In genomic region chr4:146637853-146638800, GRCh38 we compare ENCODE assay signal across 1 cellular context.
TF ChIP-seq lines count a peak whose summit lies in the region.

No MANE protein-coding gene starts in this region.

TF ChIP-seq in HEK293, 187 proteins besides CTCF, POLR2A, EP300 and RAD21 (continued from another document):
- TF ChIP-seq HIC1 (tag by site-specific recombination; IDR thresholded peaks at IDR 0.05) (peak; percentile 46; the same call in 1 of the 2 replicates), SP3 (tag by site-specific recombination; IDR thresholded peaks at IDR 0.05) (peak; percentile 42), ZNF530 (tag by site-specific recombination; IDR thresholded peaks at IDR 0.05; ENCODE audit: low read depth) (no peak), ZNF449 (tag by site-specific recombination; IDR thresholded peaks at IDR 0.05) (peak; percentile 48; the same call in 1 of the 2 replicates), ZNF140 (tag by site-specific recombination; IDR thresholded peaks at IDR 0.05) (no peak), ZNF600 (tag by site-specific recombination; IDR thresholded peaks at IDR 0.05) (no peak), ZNF366 (tag by site-specific recombination; conservative IDR thresholded peaks at IDR 0.05) (no peak), SP2 (tag by site-specific recombination; IDR thresholded peaks at IDR 0.05) (peak; percentile 43), ZFHX2 (tag by site-specific recombination; conservative IDR thresholded peaks at IDR 0.05) (peak; percentile 62), GLIS2 (tag by site-specific recombination; IDR thresholded peaks at IDR 0.05) (peak; percentile 69), ZNF398 (tag by site-specific recombination; IDR thresholded peaks at IDR 0.05) (peak; percentile 91), ZBTB1 (tag by site-specific recombination; IDR thresholded peaks at IDR 0.05) (no peak), KLF1 (tag by site-specific recombination; IDR thresholded peaks at IDR 0.05) (peak; percentile 70), ZNF335 (tag by site-specific recombination; conservative IDR thresholded peaks at IDR 0.05) (peak; percentile 61), ZNF16 (tag by site-specific recombination; IDR thresholded peaks at IDR 0.05; ENCODE audit: low read depth) (no peak), ZNF768 (tag by site-specific recombination; IDR thresholded peaks at IDR 0.05) (no peak), ZNF114 (tag by site-specific recombination; IDR thresholded peaks at IDR 0.05) (no peak), ZNF624 (tag by site-specific recombination; IDR thresholded peaks at IDR 0.05) (no peak), ZNF132 (tag by site-specific recombination; IDR thresholded peaks at IDR 0.05; ENCODE audit: borderline replicate concordance) (no peak), ZNF664 (tag by site-specific recombination; IDR thresholded peaks at IDR 0.05) (no peak), ZNF837 (tag by site-specific recombination; IDR thresholded peaks at IDR 0.05) (no peak), EGR2 (tag by site-specific recombination; IDR thresholded peaks at IDR 0.05; ENCODE audit: low read depth) (peak; percentile 31; the same call in 1 of the 2 replicates)
- TF ChIP-seq, protein P1, sequence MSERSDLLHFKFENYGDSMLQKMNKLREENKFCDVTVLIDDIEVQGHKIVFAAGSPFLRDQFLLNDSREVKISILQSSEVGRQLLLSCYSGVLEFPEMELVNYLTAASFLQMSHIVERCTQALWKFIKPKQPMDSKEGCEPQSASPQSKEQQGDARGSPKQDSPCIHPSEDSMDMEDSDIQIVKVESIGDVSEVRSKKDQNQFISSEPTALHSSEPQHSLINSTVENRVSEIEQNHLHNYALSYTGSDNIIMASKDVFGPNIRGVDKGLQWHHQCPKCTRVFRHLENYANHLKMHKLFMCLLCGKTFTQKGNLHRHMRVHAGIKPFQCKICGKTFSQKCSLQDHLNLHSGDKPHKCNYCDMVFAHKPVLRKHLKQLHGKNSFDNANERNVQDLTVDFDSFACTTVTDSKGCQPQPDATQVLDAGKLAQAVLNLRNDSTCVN (tag by site-specific recombination; optimal IDR thresholded peaks at IDR 0.05), result peak; percentile 69
- TF ChIP-seq, protein P2, sequence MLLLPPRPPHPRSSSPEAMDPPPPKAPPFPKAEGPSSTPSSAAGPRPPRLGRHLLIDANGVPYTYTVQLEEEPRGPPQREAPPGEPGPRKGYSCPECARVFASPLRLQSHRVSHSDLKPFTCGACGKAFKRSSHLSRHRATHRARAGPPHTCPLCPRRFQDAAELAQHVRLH (tag by site-specific recombination; IDR thresholded peaks at IDR 0.05), result no peak
- TF ChIP-seq, protein P3, sequence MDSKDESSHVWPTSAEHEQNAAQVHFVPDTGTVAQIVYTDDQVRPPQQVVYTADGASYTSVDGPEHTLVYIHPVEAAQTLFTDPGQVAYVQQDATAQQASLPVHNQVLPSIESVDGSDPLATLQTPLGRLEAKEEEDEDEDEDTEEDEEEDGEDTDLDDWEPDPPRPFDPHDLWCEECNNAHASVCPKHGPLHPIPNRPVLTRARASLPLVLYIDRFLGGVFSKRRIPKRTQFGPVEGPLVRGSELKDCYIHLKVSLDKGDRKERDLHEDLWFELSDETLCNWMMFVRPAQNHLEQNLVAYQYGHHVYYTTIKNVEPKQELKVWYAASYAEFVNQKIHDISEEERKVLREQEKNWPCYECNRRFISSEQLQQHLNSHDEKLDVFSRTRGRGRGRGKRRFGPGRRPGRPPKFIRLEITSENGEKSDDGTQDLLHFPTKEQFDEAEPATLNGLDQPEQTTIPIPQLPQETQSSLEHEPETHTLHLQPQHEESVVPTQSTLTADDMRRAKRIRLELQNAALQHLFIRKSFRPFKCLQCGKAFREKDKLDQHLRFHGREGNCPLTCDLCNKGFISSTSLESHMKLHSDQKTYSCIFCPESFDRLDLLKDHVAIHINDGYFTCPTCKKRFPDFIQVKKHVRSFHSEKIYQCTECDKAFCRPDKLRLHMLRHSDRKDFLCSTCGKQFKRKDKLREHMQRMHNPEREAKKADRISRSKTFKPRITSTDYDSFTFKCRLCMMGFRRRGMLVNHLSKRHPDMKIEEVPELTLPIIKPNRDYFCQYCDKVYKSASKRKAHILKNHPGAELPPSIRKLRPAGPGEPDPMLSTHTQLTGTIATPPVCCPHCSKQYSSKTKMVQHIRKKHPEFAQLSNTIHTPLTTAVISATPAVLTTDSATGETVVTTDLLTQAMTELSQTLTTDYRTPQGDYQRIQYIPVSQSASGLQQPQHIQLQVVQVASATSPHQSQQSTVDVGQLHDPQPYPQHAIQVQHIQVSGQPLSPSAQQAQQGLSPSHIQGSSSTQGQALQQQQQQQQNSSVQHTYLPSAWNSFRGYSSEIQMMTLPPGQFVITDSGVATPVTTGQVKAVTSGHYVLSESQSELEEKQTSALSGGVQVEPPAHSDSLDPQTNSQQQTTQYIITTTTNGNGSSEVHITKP (tag by site-specific recombination; IDR thresholded peaks at IDR 0.05), result peak; percentile 41
